Comparison of ENCODE assay signal across 22 cellular contexts in the genomic region with DNA sequence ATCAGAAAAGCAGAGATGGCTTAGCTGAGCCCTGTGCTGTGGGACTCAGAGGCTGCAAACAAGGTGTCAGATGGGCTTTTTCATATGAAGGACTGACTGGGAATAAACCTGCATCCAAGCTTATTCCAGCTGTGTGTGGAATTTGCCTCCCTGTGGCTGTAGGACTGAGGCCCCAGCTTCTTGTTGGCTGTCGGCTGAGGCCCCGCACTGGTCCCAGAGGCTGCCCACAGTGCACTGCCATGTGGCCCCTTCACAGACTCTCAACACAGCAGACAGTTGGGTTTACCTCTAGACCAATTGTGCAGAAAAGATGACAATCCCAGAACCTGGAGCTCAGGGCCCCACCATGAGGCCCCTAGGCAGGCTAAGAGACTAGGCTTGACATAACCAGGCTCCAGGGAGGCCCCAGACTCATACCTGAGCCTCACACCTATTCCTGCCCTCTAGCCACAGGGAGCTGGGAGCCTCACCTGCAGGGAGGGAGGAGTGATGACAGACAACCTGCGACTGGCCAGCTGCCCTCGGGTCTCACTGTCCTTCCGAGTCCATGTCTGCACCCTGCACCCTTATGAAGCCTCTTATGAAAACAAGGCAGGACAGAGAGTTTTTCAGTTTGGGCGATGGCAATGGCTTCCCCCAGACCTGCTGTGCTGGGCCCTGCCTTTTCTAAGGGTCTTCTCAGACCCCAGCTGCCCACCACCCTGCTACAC.
DNase-seq lines count a peak whose midpoint lies in the region; FAIRE-seq and TF ChIP-seq lines count a peak whose summit lies in the region.
"Had no signal": no experiment of that assay in that cellular context is flagged by ENCODE, and none has a peak within 500 bp of the region (broad histone marks: within the 10 kb centered on the region; RNA-seq: fewer than 3 reads in every experiment).

No MANE protein-coding gene starts in this region.

- intact Hi-C loops in sigmoid colon (cut with DNase I) = no loop called here

- no peaks in the 10 kb centered on the region for H3K27me3 ChIP-seq in WERI-Rb-1 (ENCODE audit: insufficient read depth, low read depth, severe bottlenecking)
- peaks cover 0 to 15% (median 0%) of the 10 kb centered on the region in 3 donors for H3K27me3 ChIP-seq in sigmoid colon
- H3K27me3 ChIP-seq: BE2C; BLaER1 treated with 17β-estradiol and CSF1 and Interleukin-3, amounts not matched to agents 10 nM and 100 nM had no signal

- H3K36me3 ChIP-seq in WERI-Rb-1 (no peaks in the 10 kb centered on the region), sigmoid colon (no peaks in the 10 kb centered on the region)
- H3K36me3 ChIP-seq: BE2C; BLaER1 treated with 17β-estradiol and CSF1 and Interleukin-3, amounts not matched to agents 10 nM and 100 nM; HAP-1 had no signal

- TF ChIP-seq CTCF in D721Med (IDR thresholded peaks at IDR 0.05; ENCODE audit: insufficient read depth, missing control alignments) (no peak), WERI-Rb-1 (IDR thresholded peaks at IDR 0.05; ENCODE audit: low read depth, low read length) (no peak), sigmoid colon (IDR thresholded peaks at IDR 0.05) (no peak), foreskin fibroblast (IDR thresholded peaks at IDR 0.05; ENCODE audit: low read depth, low read length) (no peak)

- 71 to 85% methylated on average over 6 of the region's 6 CpGs for WGBS in sigmoid colon, 2 donors

- no peak for TF ChIP-seq EP300 in sigmoid colon (IDR thresholded peaks at IDR 0.05)

- no peak for TF ChIP-seq POLR2A in sigmoid colon (IDR thresholded peaks at IDR 0.05)

- H3K4me3 ChIP-seq in WERI-Rb-1 (ENCODE audit: low read depth, low read length) = no peak overlapping the region
- no peak overlapping the region for H3K4me3 ChIP-seq in sigmoid colon
- H3K4me3 ChIP-seq in foreskin fibroblast (ENCODE audit: low read depth in 1 of 2, low read length in 2 of 2) = no peak overlapping the region
- H3K4me3 ChIP-seq: A549; BLaER1 treated with 17β-estradiol and CSF1 and Interleukin-3, amounts not matched to agents 10 nM and 100 nM; HAP-1 had no signal

- no peak for FAIRE-seq in D721Med (lab: Jason Lieb, UNC)
- FAIRE-seq: A549, G401.6, GM12892, H1 had no signal

- H3K27ac ChIP-seq in WERI-Rb-1 = 0 out of 2 replicates have a peak overlapping the region, but pooled peaks have one; percentile 2
- no peak overlapping the region for H3K27ac ChIP-seq in sigmoid colon
- H3K27ac ChIP-seq: A549; BLaER1 treated with 17β-estradiol and CSF1 and Interleukin-3, amounts not matched to agents 10 nM and 100 nM had no signal

- DNase-seq in D721Med (ENCODE audit: insufficient read length, low spot score) (peak; percentile 36), WERI-Rb-1 (peak; percentile 68), sigmoid colon (peak; percentile 46), NCI-H510A treated with DMSO at 0.1 percent for 48 hours (lab: John Stamatoyannopoulos, UW) (no peak), Kasumi-1 (lab: John Stamatoyannopoulos, UW) (no peak), foreskin fibroblast (no peak), NCI-H510A (lab: John Stamatoyannopoulos, UW) (no peak)
- DNase-seq: 8988T; ACHN; AML-193; BE2C; CD4-positive, alpha-beta T cell; CD8-positive, alpha-beta memory T cell; DMS153; DND-41; HFFc6 had no signal

- H3K9me3 ChIP-seq in WERI-Rb-1 (ENCODE audit: severe bottlenecking) = peaks cover 20% of the 10 kb centered on the region
- peaks cover 0 to 1% (median 0%) of the 10 kb centered on the region in 4 donors for H3K9me3 ChIP-seq in sigmoid colon
- H3K9me3 ChIP-seq: A549, BE2C, HAP-1 had no signal

- H3K4me1 ChIP-seq in sigmoid colon = no peaks in the 10 kb centered on the region
- H3K4me1 ChIP-seq: A549, BE2C, HAP-1 had no signal

Comparison
In these comparisons a context has a peak if more than half of its experiments do, and no peak if none do; other contexts are left out.
1. DNase-seq: peak in D721Med (single experiment), WERI-Rb-1 (single experiment) and sigmoid colon (single experiment); none in NCI-H510A treated with DMSO at 0.1 percent for 48 hours (single experiment), Kasumi-1 (0 of 2), foreskin fibroblast (0 of 2) and NCI-H510A (single experiment).